22 cellular contexts compared by ENCODE assay signal in the genomic region with DNA sequence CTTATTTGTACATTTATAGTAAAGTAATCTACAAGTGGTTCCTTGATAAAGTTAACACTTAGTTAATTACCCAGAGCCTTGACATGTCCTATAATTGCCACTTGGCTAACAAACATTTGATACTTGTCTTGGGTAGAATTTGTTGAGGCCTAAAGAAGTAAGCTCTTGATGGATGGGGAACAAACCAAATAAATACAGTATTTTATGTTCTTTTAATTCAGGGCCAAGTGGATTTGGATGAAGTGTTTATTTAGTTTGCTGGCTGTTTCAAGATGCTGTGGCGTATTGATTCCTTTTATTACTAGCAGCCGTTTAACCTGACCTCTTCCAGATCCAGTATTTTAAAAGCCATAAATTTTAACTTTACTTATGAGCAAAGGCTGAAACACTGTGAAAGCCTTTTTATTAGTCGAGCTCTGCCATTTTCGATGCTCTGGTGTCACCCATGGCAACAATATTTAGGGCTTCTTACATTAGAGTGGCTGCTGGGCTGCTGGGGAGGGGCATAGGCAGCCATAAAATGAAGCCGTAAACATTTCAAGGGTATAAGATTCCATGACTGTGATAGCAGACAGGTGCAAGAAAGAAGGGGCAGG.
DNase-seq lines count a peak whose midpoint lies in the region; ATAC-seq lines count a peak whose summit lies in the region.
"Had no signal": no experiment of that assay in that cellular context is flagged by ENCODE, and none has a peak within 500 bp of the region (broad histone marks: within the 10 kb centered on the region; RNA-seq: fewer than 3 reads in every experiment).

No MANE protein-coding gene starts in this region.

- DNase-seq in DMS153 (lab: John Stamatoyannopoulos, UW) (peak; percentile 93), NCI-H1105 treated with DMSO at 0.1 percent for 48 hours (lab: John Stamatoyannopoulos, UW) (peak; percentile 96), NCI-H2107 (lab: John Stamatoyannopoulos, UW) (peak; percentile 30), NCI-H748 (lab: John Stamatoyannopoulos, UW; ENCODE audit: unreplicated experiment) (peak; percentile 94), HCEC 1CT (no peak), NOMO-1 treated with DMSO at 0.1 percent for 48 hours (lab: John Stamatoyannopoulos, UW; ENCODE audit: unreplicated experiment) (no peak), D341Med (ENCODE audit: low spot score) (no peak)
- DNase-seq: activated CD8-positive, alpha-beta T cell treated with anti-CD3 and anti-CD28 coated beads for 36 hours; activated naive CD4-positive, alpha-beta T cell treated with anti-CD3 and anti-CD28 coated beads, Interleukin-2, amount 50 U/mL, for 16 hours; body of pancreas; erythroblast; left colon; MM.1S; NCI-H2081; NCI-H524 treated with DMSO at 0.1 percent for 48 hours; Peyer's patch; right lobe of liver; SHP77 treated with DMSO at 0.1 percent for 48 hours; stimulated activated CD4-positive, alpha-beta T cell treated with anti-CD3 and anti-CD28 coated beads, Interleukin-2, amount 100 ng/mL, for 48 hours; thyroid gland had no signal

- no peak for ATAC-seq in GM19324 (IDR thresholded peaks at IDR 0.05; ENCODE audit: low FRiP score, unreplicated experiment)
- ATAC-seq: activated CD8-positive, alpha-beta T cell treated with anti-CD3 and anti-CD28 coated beads for 36 hours; body of pancreas; HepG2; left colon; right lobe of liver had no signal

Comparison
In these comparisons a context has a peak if more than half of its experiments do, and no peak if none do; other contexts are left out.
1. DNase-seq: peak in DMS153 (single experiment), NCI-H1105 treated with DMSO at 0.1 percent for 48 hours (single experiment), NCI-H2107 (single experiment) and NCI-H748 (single experiment); none in HCEC 1CT (single experiment), NOMO-1 treated with DMSO at 0.1 percent for 48 hours (single experiment) and D341Med (single experiment).